In the genomic region with DNA sequence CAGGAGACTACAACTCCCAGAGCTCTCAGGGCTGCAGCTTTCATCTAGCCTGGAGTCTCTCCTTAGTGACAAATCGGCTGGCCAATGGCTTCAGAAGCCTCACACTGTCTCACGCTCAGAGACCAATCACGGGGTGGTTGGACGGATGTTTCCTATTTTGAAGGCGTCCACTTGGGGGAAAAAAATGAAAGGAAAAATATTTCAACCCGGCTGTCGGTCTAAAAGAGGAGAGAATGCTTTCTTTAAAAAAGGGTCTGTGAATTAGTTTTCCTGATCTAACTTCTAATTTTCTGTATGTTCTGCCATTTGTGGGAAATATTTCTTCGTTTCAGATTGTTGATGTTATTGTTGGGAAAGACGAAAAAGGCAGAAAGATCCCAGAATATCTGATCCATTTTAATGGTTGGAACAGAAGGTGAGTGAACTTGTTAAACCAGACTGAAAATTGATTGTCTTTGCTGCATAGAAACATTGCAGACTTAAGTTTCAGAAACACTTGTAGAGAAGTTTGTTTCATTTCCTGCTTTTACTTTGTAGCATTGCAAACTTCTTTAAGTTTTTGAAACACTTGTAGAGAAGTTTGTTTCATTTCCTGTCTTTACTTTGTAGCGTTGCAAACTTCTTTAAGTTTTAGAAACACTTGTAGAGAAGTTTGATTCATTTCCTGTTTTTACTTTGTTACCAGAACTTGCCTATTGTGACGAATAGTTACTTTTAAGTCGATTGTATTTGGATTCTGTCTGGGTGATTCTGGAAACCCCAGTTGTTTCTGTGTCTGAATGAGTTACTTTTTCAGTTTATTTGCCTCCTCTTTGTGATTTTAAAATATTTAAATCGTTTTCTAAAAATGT, we compare ENCODE assay signal across 8 cellular contexts. TPM values are rescaled to one million over a fixed set of nuclear protein-coding genes. Genes with fewer than 3 reads are reported as not detected.
DNase-seq lines count a peak whose midpoint lies in the region; ATAC-seq and TF ChIP-seq lines count a peak whose summit lies in the region.

No MANE protein-coding gene starts in this region.

- TF ChIP-seq CTCF in GM10248 (IDR thresholded peaks at IDR 0.05; ENCODE audit: control extremely low read depth, extremely low read depth, low read depth, missing control alignments) (no peak), tibial nerve (IDR thresholded peaks at IDR 0.05) (peak in 1 of 5 experiments; percentile 26)

- H3K4me3 ChIP-seq in tibial nerve, result peak overlapping the region; percentile 61 to 81 (median 65)

- no peaks in the 10 kb centered on the region for H3K27me3 ChIP-seq in tibial nerve

- H3K36me3 Mint-ChIP-seq in activated naive CD8-positive, alpha-beta T cell, result peaks cover 21% of the 10 kb centered on the region

- WGBS in tibial nerve, 2 donors, result 4 to 32% methylated on average over 13 of the region's 13 CpGs

- H3K4me3 Mint-ChIP-seq in activated naive CD8-positive, alpha-beta T cell, result peak overlapping the region; percentile 97

- peaks cover 0 to 35% (median 0%) of the 10 kb centered on the region in 3 donors for H3K36me3 ChIP-seq in tibial nerve

- H3K27me3 Mint-ChIP-seq in activated naive CD8-positive, alpha-beta T cell, result no peaks in the 10 kb centered on the region

- H3K27ac ChIP-seq in tibial nerve, result peak overlapping the region in 3 of 4 donors; percentile 89 to 94 (median 89)

- peak; percentile 61 for DNase-seq in GM10248 (ENCODE audit: extremely low spot score)
- DNase-seq in NCI-H1048 (lab: John Stamatoyannopoulos, UW), result peak; percentile 81
- peak; percentile 89 for DNase-seq in SK-N-DZ (ENCODE audit: low spot score)
- peak; percentile 65 for DNase-seq in glomerular endothelial cell (ENCODE audit: extremely low read depth, low read depth, low spot score)
- peak; percentile 74 for DNase-seq in non-pigmented ciliary epithelial cell (ENCODE audit: low read depth)
- peak; percentile 48 to 75 for DNase-seq in tibial nerve (ENCODE audit: low spot score in 2 of 2)

- TF ChIP-seq EP300 in tibial nerve (IDR thresholded peaks at IDR 0.05), result peak in 1 of 2 donors; percentile 43

- H3K9me3 Mint-ChIP-seq in activated naive CD8-positive, alpha-beta T cell (ENCODE audit: low read depth), result no peaks in the 10 kb centered on the region

- CTCF ChIA-PET in GM10248 (lab: Yijun Ruan, JAX), result interaction anchor here (1.0 to 2.2 kb wide), 7 partner anchors 8 to 228 kb away, joined by 3 to 9 read pairs (median 6); no protein-coding TSS in a partner anchor

- H3K27ac Mint-ChIP-seq in activated naive CD8-positive, alpha-beta T cell, result peak overlapping the region; percentile 99

- no peaks in the 10 kb centered on the region for H3K9me3 ChIP-seq in tibial nerve

- H3K4me1 Mint-ChIP-seq in activated naive CD8-positive, alpha-beta T cell (ENCODE audit: low read depth), result peaks cover 37% of the 10 kb centered on the region

- POLR2A ChIA-PET in GM10248 (lab: Yijun Ruan, JAX), result interaction anchor here (0.7 kb wide), 1 partner anchor 219 kb away, joined by 3 read pairs; no protein-coding TSS in a partner anchor

- ATAC-seq in HG02623 (IDR thresholded peaks at IDR 0.05; ENCODE audit: unreplicated experiment), result peak; percentile 71

- H3K4me1 ChIP-seq in tibial nerve, result peaks cover 0 to 10% (median 0%) of the 10 kb centered on the region in 4 donors

- no peak for TF ChIP-seq POLR2A in tibial nerve (IDR thresholded peaks at IDR 0.05)

RNA-seq across cellular contexts. Expression of a gene that starts 1.6 kb away (rescaled TPM):
- polyA plus RNA-seq in SK-N-DZ (2014; cell fraction: cytosol; rRNA removed), result 20.8 and 21.3 TPM in 2 replicates
- 46.3 and 73.6 TPM in 2 replicates for polyA plus RNA-seq in SK-N-DZ (2014; cell fraction: nucleus; rRNA removed)
- total RNA-seq in glomerular endothelial cell, result 32.2 and 39.3 TPM in 2 replicates
- total RNA-seq in tibial nerve, result 10 to 100 TPM; 19.4 to 30.4 (median 27.3) TPM

Comparison
In these comparisons a context has a peak if more than half of its experiments do, and no peak if none do; other contexts are left out.
1. Peak in every context shown above with its lines: DNase-seq, ATAC-seq, H3K4me3 ChIP-seq and H3K27ac ChIP-seq.